1 cellular context compared by ENCODE assay signal in the genomic region with DNA sequence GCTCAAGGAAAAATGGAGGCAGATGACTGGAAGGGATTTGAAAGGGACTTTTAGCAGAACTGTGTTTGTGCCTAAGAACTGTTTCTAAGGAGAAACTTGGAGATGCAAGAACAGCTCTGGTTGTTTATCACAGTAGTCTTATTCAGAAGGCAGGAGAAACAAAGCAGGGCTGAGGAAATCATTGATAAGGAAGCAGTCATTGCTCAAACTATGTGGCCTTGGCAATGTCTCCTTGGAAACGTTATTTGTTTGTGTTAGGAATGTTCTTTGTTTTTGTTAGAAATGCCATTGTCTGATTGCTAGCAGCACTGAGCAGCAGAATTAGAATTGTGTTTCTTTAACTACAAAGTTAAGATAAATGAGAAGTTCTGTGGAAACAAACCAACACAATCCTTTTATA.
TF ChIP-seq lines count a peak whose summit lies in the region.

No MANE protein-coding gene starts in this region.

TF ChIP-seq in WTC11, 78 proteins besides CTCF, POLR2A, EP300 and RAD21 (continued from another document):
- TF ChIP-seq FOXP4 (CRISPR knock-in tag; IDR thresholded peaks at IDR 0.05) (no peak), ZNF263 (CRISPR knock-in tag; IDR thresholded peaks at IDR 0.05; ENCODE audit: low read depth) (no peak)
TF ChIP-seq in WTC11: peak in this region for 0.
